3 cellular contexts compared by ENCODE assay signal in the genomic region with DNA sequence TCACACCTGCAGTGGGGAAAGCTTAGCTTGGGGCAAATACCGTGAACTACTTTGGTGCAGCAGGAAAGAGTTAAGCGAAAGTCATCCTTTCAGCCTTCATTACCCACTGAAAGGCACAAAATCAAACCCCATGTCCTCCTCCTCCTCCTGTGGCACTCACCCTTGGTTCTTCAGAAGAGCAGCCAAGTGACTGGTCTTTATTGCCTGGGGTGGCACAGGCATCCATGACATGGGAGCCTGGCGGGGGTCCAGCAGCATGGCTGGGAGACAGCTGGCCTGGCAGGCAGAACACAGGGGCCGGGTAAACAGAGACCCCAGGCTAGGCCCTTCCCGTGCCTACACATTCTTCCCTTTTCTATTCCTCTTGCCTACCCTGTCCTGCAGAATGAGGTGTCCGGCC. TPM values are rescaled to one million over a fixed set of nuclear protein-coding genes. Genes with fewer than 3 reads are reported as not detected.
"Had no signal": no experiment of that assay in that cellular context is flagged by ENCODE, and none has a peak within 500 bp of the region (broad histone marks: within the 10 kb centered on the region; RNA-seq: fewer than 3 reads in every experiment).

No MANE protein-coding gene starts in this region.

RNA-seq across cellular contexts. Expression of gene TRIM74, which starts 19.6 kb away (rescaled TPM):
- total RNA-seq: activated CD8-positive, alpha-beta T cell treated with anti-CD3 and anti-CD28 coated beads for 36 hours; ascending aorta; left ventricle myocardium inferior had no signal
